ENCODE assay signal across 8 cellular contexts in genomic region chr17:45490615-45491433, GRCh38. TPM values are rescaled to one million over a fixed set of nuclear protein-coding genes. Genes with fewer than 3 reads are reported as not detected.
A peak's percentile ranks its signal among the peaks of the same experiment; 100 is the strongest.
DNase-seq lines count a peak whose midpoint lies in the region; ATAC-seq and TF ChIP-seq lines count a peak whose summit lies in the region.
"Not testable (repeated sequence)": the region's sequence is repeated elsewhere in the genome, so short reads cannot be mapped to it uniquely, and the experiment has no call there.

Gene PLEKHM1, minus strand, starts transcription at chr17:45490721. Its CDS starts 8,237 bp downstream, at chr17:45482484.

- WGBS in mesodermal cell (ENCODE audit: insufficient coverage in 2 of 2), 2 experiments, result 3 to 7% methylated on average over 6 to 18 of the region's 59 CpGs

- not testable (repeated sequence) for H3K27me3 ChIP-seq in HUES6 (ENCODE audit: control insufficient read depth, insufficient read depth, low read length); OCI-LY1 (ENCODE audit: insufficient read depth, low read length)

- H3K9ac ChIP-seq in HUES6 (ENCODE audit: low read length) (peak within 1 kb of the TSS; percentile 48), OCI-LY1 (ENCODE audit: low read length) (peak within 1 kb of the TSS; percentile 78)

- H3K9me3 Mint-ChIP-seq in Calu3 (ENCODE audit: low read depth, unreplicated experiment); endothelial cell (ENCODE audit: unreplicated experiment): not testable (repeated sequence)

- H3K4me1 Mint-ChIP-seq in Calu3 (ENCODE audit: low read depth, unreplicated experiment) (peaks cover 36% of the 10 kb centered on the region), endothelial cell (ENCODE audit: unreplicated experiment) (peaks cover 13% of the 10 kb centered on the region)

- H3K36me3 Mint-ChIP-seq in Calu3 (ENCODE audit: insufficient read depth, unreplicated experiment), result peaks cover 37% of the 10 kb centered on the region
- H3K36me3 Mint-ChIP-seq in endothelial cell (ENCODE audit: low read depth, unreplicated experiment), result not testable (repeated sequence)

- DNase-seq in Calu3 (peak; percentile 94), endothelial cell (ENCODE audit: low spot score) (peak; percentile 79)
- peak; percentile 92 for DNase-seq in activated CD8-positive, alpha-beta memory T cell treated with anti-CD3 and anti-CD28 coated beads, Interleukin-2, amount 50 U/mL, for 48 hours
- peak; percentile 54 for DNase-seq in stimulated activated CD8-positive, alpha-beta memory T cell treated with anti-CD3 and anti-CD28 coated beads, Interleukin-15, amount 100 ng/mL, for 1 hour (ENCODE audit: low read depth)

- not testable (repeated sequence) for H3K36me3 ChIP-seq in HUES6 (ENCODE audit: control insufficient read depth, insufficient read depth, low read length); OCI-LY1 (ENCODE audit: insufficient read depth, low read length); mesodermal cell (ENCODE audit: control insufficient read depth, insufficient read depth, low read length)

- not testable (repeated sequence) for H3K79me2 ChIP-seq in OCI-LY1 (ENCODE audit: insufficient read depth, low read length)

- H3K9me3 ChIP-seq in HUES6 (ENCODE audit: control insufficient read depth, insufficient read depth, low read depth, low read length); OCI-LY1 (ENCODE audit: low read length); mesodermal cell (ENCODE audit: control insufficient read depth, low read length): not testable (repeated sequence)

- H3K4me3 ChIP-seq in HUES6 (ENCODE audit: low read depth, low read length), result peak within 1 kb of the TSS; percentile 72
- H3K4me3 ChIP-seq in OCI-LY1 (ENCODE audit: low read depth, low read length, poor library complexity, severe bottlenecking), result peak within 1 kb of the TSS; percentile 82
- peak within 1 kb of the TSS; percentile 58 for H3K4me3 ChIP-seq in mesodermal cell (ENCODE audit: extremely low read depth, insufficient read depth, low read length, poor library complexity, severe bottlenecking)

- H4K20me1 ChIP-seq in OCI-LY1 (ENCODE audit: insufficient read depth, low read length), result not testable (repeated sequence)

- H2AFZ ChIP-seq in OCI-LY1 (ENCODE audit: low read length), result not testable (repeated sequence)

- TSS peak; percentile 72 for BruUV-seq in Calu3 (replicated peaks; lab: Mats Ljungman, UMichigan)

- peak within 1 kb of the TSS; percentile 86 for H3K4me3 Mint-ChIP-seq in Calu3 (ENCODE audit: low read depth, unreplicated experiment)
- H3K4me3 Mint-ChIP-seq in endothelial cell (ENCODE audit: unreplicated experiment), result peak within 1 kb of the TSS; percentile 93

- intact Hi-C loops in Calu3 (cut with micrococcal nuclease; ENCODE audit: unreplicated experiment), result not testable (repeated sequence)

- not testable (repeated sequence) for H3F3A ChIP-seq in OCI-LY1 (ENCODE audit: insufficient read depth, low read length)

- peak within 1 kb of the TSS; percentile 84 for H3K27ac Mint-ChIP-seq in Calu3 (ENCODE audit: unreplicated experiment)
- peak within 1 kb of the TSS; percentile 68 for H3K27ac Mint-ChIP-seq in endothelial cell (ENCODE audit: unreplicated experiment)

- CTCF ChIA-PET in Calu3 (lab: Charles Lee), result not testable (repeated sequence)

- peak within 1 kb of the TSS; percentile 84 for H3K4me2 ChIP-seq in OCI-LY1 (ENCODE audit: low read length)

- H3K9me2 ChIP-seq in OCI-LY1 (ENCODE audit: low read depth, low read length), result not testable (repeated sequence)

- not testable (repeated sequence) for H3K27ac ChIP-seq in HUES6 (ENCODE audit: low read depth, low read length); OCI-LY1 (ENCODE audit: low read depth, low read length, poor library complexity, severe bottlenecking)
- peak within 1 kb of the TSS; percentile 23 for H3K27ac ChIP-seq in mesodermal cell (ENCODE audit: low read depth, low read length, severe bottlenecking)

- TF ChIP-seq CTCF in Calu3 (IDR thresholded peaks at IDR 0.05; ENCODE audit: unreplicated experiment); OCI-LY1 (IDR thresholded peaks at IDR 0.05; ENCODE audit: low read length); endothelial cell (IDR thresholded peaks at IDR 0.05; ENCODE audit: unreplicated experiment): not testable (repeated sequence)

- not testable (repeated sequence) for H3K27me3 Mint-ChIP-seq in Calu3 (ENCODE audit: unreplicated experiment); endothelial cell (ENCODE audit: unreplicated experiment)

- H3K4me1 ChIP-seq in HUES6 (ENCODE audit: control insufficient read depth, insufficient read depth, low read length); mesodermal cell (ENCODE audit: control insufficient read depth, insufficient read depth, low read length, poor library complexity, severe bottlenecking): not testable (repeated sequence)
- peaks cover 15% of the 10 kb centered on the region for H3K4me1 ChIP-seq in OCI-LY1 (ENCODE audit: insufficient read depth, low read length, severe bottlenecking)

- peak; percentile 86 for ATAC-seq in GM21447 (IDR thresholded peaks at IDR 0.05; ENCODE audit: unreplicated experiment)

RNA-seq across cellular contexts. Expression of gene PLEKHM1, which starts in this region (rescaled TPM):
- 82.4 and 107 TPM in 2 replicates for total RNA-seq in Calu3 (2022)
- 46.6 TPM for total RNA-seq in endothelial cell (ENCODE audit: unreplicated experiment)
- polyA plus RNA-seq in mesodermal cell (2013, experiment 1 of 2), result 9.0 TPM
- polyA plus RNA-seq in mesodermal cell (2013, experiment 2 of 2), result 6.3 TPM
